37 cellular contexts compared by ENCODE assay signal in the genomic region with DNA sequence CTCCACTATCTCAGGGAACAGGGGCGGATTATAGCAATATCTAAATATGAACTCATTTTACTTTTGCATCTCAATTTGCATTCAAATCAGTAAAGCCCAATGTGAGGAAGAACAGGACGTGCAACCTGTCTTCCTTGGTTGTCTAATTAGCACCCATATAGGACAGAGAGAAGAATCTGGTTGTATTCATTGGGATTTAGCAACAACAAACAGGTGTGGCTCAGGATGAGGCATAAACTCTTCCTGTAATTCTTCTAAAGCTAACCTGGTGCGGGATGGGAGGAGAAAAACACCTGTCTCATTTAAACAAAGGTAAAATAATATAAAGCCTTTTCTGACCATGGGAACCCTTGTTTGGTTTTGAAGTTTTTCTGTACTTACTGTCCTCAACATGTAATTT. TPM values are rescaled to one million over a fixed set of nuclear protein-coding genes. Genes with fewer than 3 reads are reported as not detected.
"Had no signal": no experiment of that assay in that cellular context is flagged by ENCODE, and none has a peak within 500 bp of the region (broad histone marks: within the 10 kb centered on the region; RNA-seq: fewer than 3 reads in every experiment).

No MANE protein-coding gene starts in this region.

- ATAC-seq: activated CD8-positive, alpha-beta T cell treated with anti-CD3 and anti-CD28 coated beads for 36 hours; activated naive CD4-positive, alpha-beta T cell treated with anti-CD3 and anti-CD28 coated beads, Interleukin-2, amount 50 U/mL, for 72 hours; activated T-cell treated with anti-CD3 and anti-CD28 coated beads, Interleukin-2, amount 50 U/mL, for 4 hours; activated T-cell treated with anti-CD3 and anti-CD28 coated beads, Interleukin-2, amount 50 U/mL, for 72 hours; activated T-helper 17 cell treated with anti-CD3 and anti-CD28 coated beads, Interleukin-2, amount 50 U/mL, for 72 hours; body of pancreas had no signal

- H3K4me3 ChIP-seq: adrenal gland, body of pancreas, cardiac muscle cell had no signal

- H3K27ac ChIP-seq: adrenal gland, body of pancreas, brain microvascular endothelial cell, cardiac muscle cell, VCaP had no signal

- H3K9me3 ChIP-seq: adrenal gland, body of pancreas had no signal

- H3K27me3 ChIP-seq: adrenal gland, body of pancreas, brain microvascular endothelial cell, cardiac muscle cell had no signal

- DNase-seq: activated B cell treated with CpG ODN at 0.5 μM for 24 hours; activated CD4-positive, alpha-beta memory T cell treated with anti-CD3 and anti-CD28 coated beads for 36 hours; activated CD4-positive, alpha-beta T cell treated with anti-CD3 and anti-CD28 coated beads for 4 hours; activated CD4-positive, alpha-beta T cell treated with anti-CD3 and anti-CD28 coated beads, Interleukin-2, amount 10 ng/mL, durations not matched to agents 24 days and 14 days; activated CD4-positive, alpha-beta T cell treated with anti-CD3 and anti-CD28 coated beads, Interleukin-2, amount 50 U/mL, for 1 hour; activated CD4-positive, alpha-beta T cell treated with anti-CD3 and anti-CD28 coated beads, Interleukin-2, amount 50 U/mL, for 4 hours; activated CD4-positive, CD25-positive, alpha-beta regulatory T cell treated with anti-CD3 and anti-CD28 coated beads, Interleukin-2, amount 50 U/mL, for 72 hours; activated CD8-positive, alpha-beta memory T cell treated with anti-CD3 and anti-CD28 coated beads, Interleukin-2, amount 50 U/mL, for 4 hours; activated CD8-positive, alpha-beta T cell treated with anti-CD3 and anti-CD28 coated beads for 36 hours; activated effector memory CD4-positive, alpha-beta T cell treated with anti-CD3 and anti-CD28 coated beads, Interleukin-2, amount 50 U/mL, for 16 hours; activated gamma-delta T cell treated with Interleukin-2 at 50 U/mL for 16 hours; activated naive CD4-positive, alpha-beta T cell; activated naive CD4-positive, alpha-beta T cell treated with anti-CD3 and anti-CD28 coated beads for 36 hours; activated naive CD4-positive, alpha-beta T cell treated with anti-CD3 and anti-CD28 coated beads, Interleukin-2, amount 50 U/mL, for 16 hours; activated naive CD8-positive, alpha-beta T cell treated with anti-CD3 and anti-CD28 coated beads for 36 hours; activated T-cell treated with anti-CD3 and anti-CD28 coated beads for 4 hours; activated T-cell treated with anti-CD3 and anti-CD28 coated beads, Interleukin-2, amount 50 U/mL, for 1 hour; activated T-cell treated with anti-CD3 and anti-CD28 coated beads, Interleukin-2, amount 50 U/mL, for 4 hours; activated T-cell treated with anti-CD3 and anti-CD28 coated beads, Interleukin-2, amount 50 U/mL, for 72 hours; adrenal gland; amniotic stem cell; aorta; body of pancreas; brain microvascular endothelial cell; caudate nucleus; T-helper 1 cell; T-helper 2 cell; T-helper 9 cell had no signal

- FAIRE-seq: astrocyte, bronchial epithelial cell, TTC549 had no signal

- H3K4me1 ChIP-seq: adrenal gland, body of pancreas had no signal

- H3K36me3 ChIP-seq: adrenal gland, brain microvascular endothelial cell, cardiac muscle cell had no signal

RNA-seq across cellular contexts. Expression of a gene that starts 22.2 kb away (rescaled TPM):
- total RNA-seq: activated B cell treated with CpG ODN at 0.5 μM for 24 hours; activated CD4-positive, alpha-beta memory T cell treated with anti-CD3 and anti-CD28 coated beads for 36 hours; activated CD4-positive, alpha-beta T cell treated with anti-CD3 and anti-CD28 coated beads, Interleukin-2, amount 10 ng/mL, durations not matched to agents 24 days and 14 days; activated CD8-positive, alpha-beta memory T cell treated with anti-CD3 and anti-CD28 coated beads for 36 hours; activated CD8-positive, alpha-beta T cell treated with anti-CD3 and anti-CD28 coated beads for 36 hours; activated naive CD4-positive, alpha-beta T cell treated with anti-CD3 and anti-CD28 coated beads for 36 hours; activated naive CD4-positive, alpha-beta T cell treated with anti-CD3 and anti-CD28 coated beads, Interleukin-2, amount 50 U/mL, for 72 hours; activated naive CD8-positive, alpha-beta T cell treated with anti-CD3 and anti-CD28 coated beads for 36 hours; activated T-cell treated with anti-CD3 and anti-CD28 coated beads, Interleukin-2, amount 50 U/mL, for 4 hours; activated T-cell treated with anti-CD3 and anti-CD28 coated beads, Interleukin-2, amount 50 U/mL, for 72 hours; activated T-helper 1 cell treated with anti-CD3 and anti-CD28 coated beads, Interleukin-12 subunit alpha, Interleukin-12 subunit beta, Interleukin-2, Interleukin-4 antibody, amounts not matched to agents 30 ng/mL and 10 ng/mL and 1 ng/mL, durations not matched to agents 14 hours and 24 hours and 36 hours; activated T-helper 17 cell treated with anti-CD3 and anti-CD28 coated beads, Interleukin-2, amount 50 U/mL, for 72 hours; adrenal gland; aorta; astrocyte; body of pancreas; bronchial epithelial cell; cardiac muscle cell had no signal
- polyA plus RNA-seq: cardiac muscle cell had no signal

RNA-seq across cellular contexts. Expression of a gene that starts 57.3 kb away (rescaled TPM):
- total RNA-seq: activated B cell treated with CpG ODN at 0.5 μM for 24 hours; activated CD4-positive, alpha-beta memory T cell treated with anti-CD3 and anti-CD28 coated beads for 36 hours; activated CD4-positive, alpha-beta T cell treated with anti-CD3 and anti-CD28 coated beads, Interleukin-2, amount 10 ng/mL, durations not matched to agents 24 days and 14 days; activated CD8-positive, alpha-beta memory T cell treated with anti-CD3 and anti-CD28 coated beads for 36 hours; activated CD8-positive, alpha-beta T cell treated with anti-CD3 and anti-CD28 coated beads for 36 hours; activated naive CD4-positive, alpha-beta T cell treated with anti-CD3 and anti-CD28 coated beads for 36 hours; activated naive CD4-positive, alpha-beta T cell treated with anti-CD3 and anti-CD28 coated beads, Interleukin-2, amount 50 U/mL, for 72 hours; activated naive CD8-positive, alpha-beta T cell treated with anti-CD3 and anti-CD28 coated beads for 36 hours; activated T-cell treated with anti-CD3 and anti-CD28 coated beads, Interleukin-2, amount 50 U/mL, for 4 hours; activated T-cell treated with anti-CD3 and anti-CD28 coated beads, Interleukin-2, amount 50 U/mL, for 72 hours; activated T-helper 1 cell treated with anti-CD3 and anti-CD28 coated beads, Interleukin-12 subunit alpha, Interleukin-12 subunit beta, Interleukin-2, Interleukin-4 antibody, amounts not matched to agents 30 ng/mL and 10 ng/mL and 1 ng/mL, durations not matched to agents 14 hours and 24 hours and 36 hours; activated T-helper 17 cell treated with anti-CD3 and anti-CD28 coated beads, Interleukin-2, amount 50 U/mL, for 72 hours; adrenal gland; aorta; astrocyte; body of pancreas; cardiac muscle cell had no signal
- polyA plus RNA-seq: adrenal gland had no signal
